In genomic region chr2:204545861-204546773, GRCh38 we compare ENCODE assay signal across 8 cellular contexts. TPM values are rescaled to one million over a fixed set of nuclear protein-coding genes. Genes with fewer than 3 reads are reported as not detected.
DNase-seq lines count a peak whose midpoint lies in the region; ATAC-seq and TF ChIP-seq lines count a peak whose summit lies in the region.

No MANE protein-coding gene starts in this region.

- no peak overlapping the region for H3K27ac ChIP-seq in neuronal stem cell (replicated peaks; ENCODE audit: low read length)

- H2AFZ ChIP-seq in neuronal stem cell (ENCODE audit: low read length) = peak overlapping the region; percentile 98

- no peak overlapping the region for H2BK12ac ChIP-seq in neuronal stem cell (ENCODE audit: low read length)

- H2BK15ac ChIP-seq in neuronal stem cell (ENCODE audit: low read length) = peak overlapping the region; percentile 52

- no peak overlapping the region for H4K8ac ChIP-seq in neuronal stem cell (ENCODE audit: low read depth, low read length)

- peaks cover 13 to 17% of the 10 kb centered on the region in 2 donors for H3K4me1 ChIP-seq in neuronal stem cell (ENCODE audit: control insufficient read depth in 2 of 2, insufficient read depth in 1 of 2, low read depth in 1 of 2, low read length in 2 of 2)

- H2BK120ac ChIP-seq in neuronal stem cell (ENCODE audit: low read depth, low read length) = no peak overlapping the region

- no CpG with 5 or more reads among the region's 45 CpGs for WGBS in neuronal stem cell (ENCODE audit: extremely low coverage in 2 of 2, insufficient read length in 2 of 2, insufficient replicate concordance in 1 of 2), 2 donors

- peak overlapping the region; percentile 34 for H3K23ac ChIP-seq in neuronal stem cell (ENCODE audit: low read depth, low read length, poor library complexity)

- TF ChIP-seq CTCF in GM12864 (IDR thresholded peaks at IDR 0.05; ENCODE audit: low read depth, low read length, missing control alignments) (no peak), fibroblast of mammary gland (conservative IDR thresholded peaks at IDR 0.05; ENCODE audit: control insufficient read depth, insufficient read depth, low read depth, low read length) (no peak), GM10266 (IDR thresholded peaks at IDR 0.05; ENCODE audit: control insufficient read depth, insufficient read depth, low read depth, missing control alignments) (no peak)

- ATAC-seq in HG03108 (IDR thresholded peaks at IDR 0.05; ENCODE audit: unreplicated experiment) = peak; percentile 13

- H3K9me3 ChIP-seq in neuronal stem cell (replicated peaks in 1 of 2; ENCODE audit: control insufficient read depth in 2 of 2, insufficient read depth in 1 of 2, low read depth in 1 of 2, low read length in 2 of 2) = no peaks in the 10 kb centered on the region

- no peak for DNase-seq in GM12864 (ENCODE audit: low read depth)
- peak; percentile 56 for DNase-seq in SW480 (ENCODE audit: low spot score)
- DNase-seq in fibroblast of mammary gland (ENCODE audit: low read depth) = no peak
- no peak for DNase-seq in neuronal stem cell (ENCODE audit: low spot score)
- DNase-seq in GM10266 (ENCODE audit: extremely low spot score) = no peak
- no peak for DNase-seq in KG1 (lab: John Stamatoyannopoulos, UW)
- DNase-seq in SW 1271 (lab: John Stamatoyannopoulos, UW) = no peak

- H3K4ac ChIP-seq in neuronal stem cell (ENCODE audit: low read length) = no peak overlapping the region

- no peaks in the 10 kb centered on the region for H3K79me1 ChIP-seq in neuronal stem cell (ENCODE audit: low read depth, low read length)

- H3K27me3 ChIP-seq in neuronal stem cell (ENCODE audit: control insufficient read depth in 3 of 3, insufficient read depth in 3 of 3, low read depth in 1 of 3, low read length in 3 of 3) = peaks cover 0 to 21% (median 0%) of the 10 kb centered on the region in 3 experiments

- peak overlapping the region; percentile 92 for H3K18ac ChIP-seq in neuronal stem cell (ENCODE audit: low read length)

- H2BK5ac ChIP-seq in neuronal stem cell (ENCODE audit: low read length) = no peak overlapping the region

- H3K36me3 ChIP-seq in neuronal stem cell (replicated peaks in 1 of 2; ENCODE audit: control insufficient read depth in 2 of 2, insufficient read depth in 2 of 2, low read length in 2 of 2) = no peaks in the 10 kb centered on the region

- H2AK5ac ChIP-seq in neuronal stem cell (ENCODE audit: low read depth, low read length) = no peak overlapping the region

- H3K4me2 ChIP-seq in neuronal stem cell (ENCODE audit: insufficient read depth, low read length, poor library complexity, severe bottlenecking) = peak overlapping the region; percentile 91

- peak overlapping the region; percentile 60 for H3K14ac ChIP-seq in neuronal stem cell (ENCODE audit: low read length)

- H3K9ac ChIP-seq in neuronal stem cell (ENCODE audit: low read depth, low read length, poor library complexity) = peak overlapping the region; percentile 88

- no peak overlapping the region for H4K91ac ChIP-seq in neuronal stem cell (ENCODE audit: low read depth, low read length, poor library complexity)

- peak overlapping the region; percentile 43 for H3K4me3 ChIP-seq in GM12864 (ENCODE audit: low read depth, low read length)
- H3K4me3 ChIP-seq in fibroblast of mammary gland (ENCODE audit: control insufficient read depth, low read depth, low read length) = peak overlapping the region; percentile 51
- H3K4me3 ChIP-seq in neuronal stem cell (ENCODE audit: low read length in 2 of 2) = peak overlapping the region; percentile 83 to 87

RNA-seq across cellular contexts. Expression of gene PARD3B, which starts 0.8 kb away (rescaled TPM):
- 2.4 TPM for polyA plus RNA-seq in neuronal stem cell (2013, experiment 1 of 2)
- 2.2 TPM for polyA plus RNA-seq in neuronal stem cell (2013, experiment 2 of 2)
